In the genomic region with DNA sequence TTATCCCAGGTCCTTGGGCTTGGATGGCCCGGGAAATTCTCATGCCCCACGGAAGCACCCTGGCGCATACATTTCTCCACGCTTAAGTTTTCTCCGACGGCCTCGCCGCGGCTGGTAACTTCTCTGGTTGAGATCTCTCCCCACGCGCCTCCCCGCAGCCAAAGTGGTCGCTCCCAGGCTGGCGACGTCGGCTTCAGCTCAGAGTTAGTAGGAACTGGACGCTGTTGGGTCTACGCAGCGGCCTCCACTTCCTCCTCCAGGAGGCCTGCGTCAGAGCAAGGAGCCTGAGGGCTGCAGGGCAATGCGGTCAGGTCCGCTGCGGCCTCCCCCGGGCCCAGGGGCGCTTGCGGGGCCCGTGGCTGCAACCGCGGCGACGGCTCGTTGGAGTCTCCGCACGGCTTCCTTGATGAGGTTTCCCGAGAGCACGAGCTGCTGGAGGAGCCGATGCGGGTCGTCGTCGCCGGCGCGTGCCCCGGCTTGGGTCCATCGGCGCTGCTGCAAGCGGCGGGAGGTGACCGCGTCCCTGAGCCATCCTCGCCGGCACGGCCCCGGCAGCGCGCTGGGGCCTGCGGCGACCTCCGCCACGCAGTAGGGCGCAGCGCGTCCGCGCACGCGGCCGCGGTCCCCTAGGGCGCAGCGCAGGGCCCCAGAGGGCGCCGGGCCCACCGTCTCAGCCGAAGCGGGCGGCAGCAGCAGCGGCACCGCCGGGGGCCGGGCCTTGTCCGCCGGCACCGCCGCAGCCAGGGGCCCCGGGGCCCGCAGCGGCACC, we compare ENCODE assay signal across 8 cellular contexts. TPM values are rescaled to one million over a fixed set of nuclear protein-coding genes. Genes with fewer than 3 reads are reported as not detected.
DNase-seq lines count a peak whose midpoint lies in the region; ATAC-seq, FAIRE-seq and TF ChIP-seq lines count a peak whose summit lies in the region.

No MANE protein-coding gene starts in this region.

- H3K4me2 ChIP-seq in SK-N-SH (peak overlapping the region; percentile 94), keratinocyte (ENCODE audit: control insufficient read depth, extremely low read depth, insufficient read depth, low read depth, low read length) (peak overlapping the region; percentile 93)

- H3K79me2 ChIP-seq in SK-N-SH (ENCODE audit: insufficient read depth): no peaks in the 10 kb centered on the region; the same call in 1 of the 2 replicates
- H3K79me2 ChIP-seq in keratinocyte (ENCODE audit: control insufficient read depth, insufficient read depth, low read length): peaks cover 24% of the 10 kb centered on the region

- TF ChIP-seq RAD21 in SK-N-SH (IDR thresholded peaks at IDR 0.05; ENCODE audit: low read length): no peak

- H3K27me3 ChIP-seq in SK-N-SH (ENCODE audit: insufficient read depth) (no peaks in the 10 kb centered on the region), brain microvascular endothelial cell (replicated peaks) (peaks cover 16% of the 10 kb centered on the region), keratinocyte (ENCODE audit: control insufficient read depth, extremely low read depth, insufficient read depth, low read length) (no peaks in the 10 kb centered on the region)

- WGBS in SK-N-SH (ENCODE audit: low lambda C conversion rate): 7% methylated on average over 12 of the region's 89 CpGs

- peaks cover 0 to 21% of the 10 kb centered on the region in 2 experiments; a peak in 1 of 4 replicates for H3K4me1 ChIP-seq in SK-N-SH (ENCODE audit: control insufficient read depth in 1 of 2, insufficient read depth in 2 of 2, low read depth in 1 of 2, low read length in 1 of 2)
- peaks cover 31% of the 10 kb centered on the region for H3K4me1 ChIP-seq in keratinocyte (ENCODE audit: control insufficient read depth, extremely low read depth, insufficient read depth, low read length)

- in situ Hi-C loops in brain microvascular endothelial cell (cut with HindIII; ENCODE audit: low pct_ligation_motif_present, low sequenced_read_pairs): no loop called here

- no peaks in the 10 kb centered on the region for H3K36me3 ChIP-seq in SK-N-SH (replicated peaks in 1 of 2; ENCODE audit: control insufficient read depth in 1 of 2, insufficient read depth in 2 of 2, low read length in 1 of 2)
- H3K36me3 ChIP-seq in brain microvascular endothelial cell (replicated peaks): no peaks in the 10 kb centered on the region
- no peaks in the 10 kb centered on the region for H3K36me3 ChIP-seq in keratinocyte (ENCODE audit: control insufficient read depth in 2 of 2, extremely low read depth in 1 of 2, insufficient read depth in 2 of 2, low read length in 2 of 2)

- no peaks in the 10 kb centered on the region for H3K9me2 ChIP-seq in SK-N-SH

- H3K4me3 ChIP-seq in SK-N-SH (ENCODE audit: low read depth in 2 of 2, low read length in 1 of 2): peak overlapping the region; percentile 77 to 83
- peak overlapping the region; percentile 69 for H3K4me3 ChIP-seq in brain microvascular endothelial cell (ENCODE audit: low read depth, low read length)
- peak overlapping the region; percentile 77 to 91 (median 82) for H3K4me3 ChIP-seq in keratinocyte (ENCODE audit: control insufficient read depth in 2 of 3, extremely low read depth in 1 of 3, insufficient read depth in 2 of 3, low read depth in 1 of 3, low read length in 3 of 3)

- no peak for FAIRE-seq in keratinocyte (lab: Jason Lieb, UNC)

- ATAC-seq in GM18867 (IDR thresholded peaks at IDR 0.05; ENCODE audit: unreplicated experiment) (peak; percentile 25), HG03108 (IDR thresholded peaks at IDR 0.05; ENCODE audit: unreplicated experiment) (peak; percentile 15)

- TF ChIP-seq CTCF in SK-N-SH (IDR thresholded peaks at IDR 0.05): no peak
- TF ChIP-seq CTCF in brain microvascular endothelial cell (IDR thresholded peaks at IDR 0.05; ENCODE audit: low read depth, low read length, missing control alignments): no peak
- no peak for TF ChIP-seq CTCF in keratinocyte (optimal IDR thresholded peaks at IDR 0.05 in 1 of 3, IDR thresholded peaks at IDR 0.05 in 1 of 3, conservative IDR thresholded peaks at IDR 0.05 in 1 of 3; ENCODE audit: extremely low read depth in 1 of 3, insufficient read depth in 2 of 3, low read length in 3 of 3)

- peaks cover 19% of the 10 kb centered on the region for H3F3A ChIP-seq in SK-N-SH (replicated peaks; ENCODE audit: insufficient read depth)

- DNase-seq in AG08395 (ENCODE audit: low spot score) (peak; percentile 28), SK-N-SH (peak; percentile 75), brain microvascular endothelial cell (peak; percentile 38), keratinocyte (ENCODE audit: low read depth, low spot score) (no peak), cerebellar cortex (ENCODE audit: low spot score) (no peak)
- DNase-seq in stimulated activated CD4-positive, alpha-beta T cell treated with anti-CD3 and anti-CD28 coated beads, Interleukin-2, amount 100 ng/mL, for 24 hours: peak; percentile 41 to 52

- peaks cover 7% of the 10 kb centered on the region; the same call in 1 of the 2 replicates for H4K20me1 ChIP-seq in SK-N-SH (ENCODE audit: insufficient read depth)
- no peaks in the 10 kb centered on the region for H4K20me1 ChIP-seq in keratinocyte (ENCODE audit: control insufficient read depth, extremely low read depth, insufficient read depth, low read length)

- H3K9ac ChIP-seq in SK-N-SH: peak overlapping the region; percentile 98; the same call in 1 of the 2 replicates
- H3K9ac ChIP-seq in keratinocyte (ENCODE audit: control insufficient read depth, extremely low read depth, insufficient read depth, low read length): peak overlapping the region; percentile 96

- H3K9me1 ChIP-seq in keratinocyte (ENCODE audit: control insufficient read depth, extremely low read depth, insufficient read depth, low read length): no peaks in the 10 kb centered on the region

- CTCF ChIA-PET in SK-N-SH (lab: Yijun Ruan, JAX): interaction anchor here (0.6 to 4.2 kb wide), 9 partner anchors 10 to 74 kb away, joined by 3 to 31 read pairs (median 4); a partner anchor contains a TSS

- 0 out of 2 replicates have a peak overlapping the region, but pooled peaks have one; percentile 36 for H2AFZ ChIP-seq in SK-N-SH (ENCODE audit: low read depth)
- peak overlapping the region; percentile 55 for H2AFZ ChIP-seq in keratinocyte (ENCODE audit: control insufficient read depth, low read length)

- dilution Hi-C loops in keratinocyte (cut with MboI; ENCODE audit: extremely low pct_ligation_motif_present, low sequenced_read_pairs): no loop called here

- H3K9me3 ChIP-seq in SK-N-SH (no peaks in the 10 kb centered on the region), keratinocyte (ENCODE audit: control insufficient read depth, low read depth, low read length) (no peaks in the 10 kb centered on the region)

- POLR2A ChIA-PET in SK-N-SH (lab: Yijun Ruan, JAX): interaction anchor here (0.8 to 2.1 kb wide), 3 partner anchors 14 to 55 kb away, joined by 3 to 7 read pairs (median 3); no protein-coding TSS in a partner anchor

- H3K27ac ChIP-seq in SK-N-SH (ENCODE audit: low read depth in 2 of 2, low read length in 1 of 2) (peak overlapping the region in 1 of 2 experiments; percentile 7; a peak in 1 of 4 replicates), brain microvascular endothelial cell (no peak overlapping the region), keratinocyte (ENCODE audit: control insufficient read depth, insufficient read depth, low read length) (peak overlapping the region; percentile 95)

- TF ChIP-seq EP300 in SK-N-SH (IDR thresholded peaks at IDR 0.05; ENCODE audit: borderline replicate concordance in 1 of 2, low read depth in 1 of 2, low read length in 1 of 2): no peak

TF ChIP-seq in SK-N-SH, 30 proteins besides CTCF, POLR2A, EP300 and RAD21 (continues in another document):
- TF ChIP-seq TAF1 (IDR thresholded peaks at IDR 0.05; ENCODE audit: borderline replicate concordance, low read depth, low read length) (no peak), MXI1 (IDR thresholded peaks at IDR 0.05; ENCODE audit: low read depth, low read length) (no peak), ELF1 (IDR thresholded peaks at IDR 0.05) (no peak), RXRA (IDR thresholded peaks at IDR 0.05; ENCODE audit: borderline replicate concordance, low read depth) (no peak), YY1 (IDR thresholded peaks at IDR 0.05; ENCODE audit: low read depth) (no peak)

RNA-seq across cellular contexts. Expression of a gene that starts 0.7 kb away (rescaled TPM):
- polyA plus RNA-seq in SK-N-SH (2012; rRNA removed) (2.3 and 2.4 TPM in 2 replicates), keratinocyte (3.8 to 5.5 TPM (median 5.0 TPM) in 3 replicates)
- 2.5 and 2.9 TPM in 2 replicates for polyA plus RNA-seq in SK-N-SH (2012; cell fraction: cytosol; rRNA removed)
- 1.4 and 1.7 TPM in 2 replicates for polyA plus RNA-seq in SK-N-SH (2012; cell fraction: nucleus; rRNA removed)
- 6.1 TPM for polyA plus RNA-seq in keratinocyte (2011; ENCODE audit: low read depth)
- polyA plus RNA-seq in keratinocyte (2011; cell fraction: cytosol; rRNA removed): 3.2 and 3.8 TPM in 2 replicates
- polyA plus RNA-seq in keratinocyte (2011; cell fraction: nucleus; rRNA removed): 4.3 and 4.9 TPM in 2 replicates
- polyA plus RNA-seq in keratinocyte (2012; ENCODE audit: low replicate concordance): 4.0 and 7.8 TPM in 2 replicates
- polyA minus RNA-seq in keratinocyte: 1.0 to 2.6 TPM (median 2.3 TPM) in 3 replicates
- polyA minus RNA-seq in keratinocyte (2011; cell fraction: cytosol; rRNA and poly(A)+ RNA removed): 4.0 TPM
- polyA minus RNA-seq in keratinocyte (2011; cell fraction: nucleus; rRNA and poly(A)+ RNA removed): 1.7 and 2.5 TPM in 2 replicates

RNA-seq across cellular contexts. Expression of a gene that starts 14.7 kb away (rescaled TPM):
- 1.3 and 1.8 TPM in 2 replicates for polyA plus RNA-seq in SK-N-SH (2012; rRNA removed)
- polyA plus RNA-seq in SK-N-SH (2012; cell fraction: cytosol; rRNA removed): 1.4 and 1.5 TPM in 2 replicates
- polyA plus RNA-seq in SK-N-SH (2012; cell fraction: nucleus; rRNA removed): 0.89 and 1.2 TPM in 2 replicates
- 0.34 to 0.79 TPM (median 0.50 TPM) in 3 replicates for polyA plus RNA-seq in keratinocyte
- polyA plus RNA-seq in keratinocyte (2011; ENCODE audit: low read depth): 0.36 TPM
- 0.24 and 0.39 TPM in 2 replicates for polyA plus RNA-seq in keratinocyte (2011; cell fraction: cytosol; rRNA removed)
- 0.45 and 0.60 TPM in 2 replicates for polyA plus RNA-seq in keratinocyte (2011; cell fraction: nucleus; rRNA removed)
- polyA plus RNA-seq in keratinocyte (2012; ENCODE audit: low replicate concordance): 0.69 and 1.0 TPM in 2 replicates
- 0.13 to 0.40 TPM (median 0.22 TPM) in 3 replicates for polyA minus RNA-seq in keratinocyte
- not detected for polyA minus RNA-seq in keratinocyte (2011; cell fraction: cytosol; rRNA and poly(A)+ RNA removed)
- polyA minus RNA-seq in keratinocyte (2011; cell fraction: nucleus; rRNA and poly(A)+ RNA removed): 0.39 and 0.95 TPM in 2 replicates

RNA-seq across cellular contexts. Expression of a gene that starts 41.3 kb away (rescaled TPM):
- polyA plus RNA-seq in SK-N-SH (2012; rRNA removed) (3.8 and 4.5 TPM in 2 replicates), keratinocyte (2.9 to 7.5 TPM (median 5.0 TPM) in 3 replicates)
- polyA plus RNA-seq in SK-N-SH (2012; cell fraction: cytosol; rRNA removed): 5.0 and 5.1 TPM in 2 replicates
- polyA plus RNA-seq in SK-N-SH (2012; cell fraction: nucleus; rRNA removed): 7.0 and 8.5 TPM in 2 replicates
- 0.75 TPM for polyA plus RNA-seq in keratinocyte (2011; ENCODE audit: low read depth)
- polyA plus RNA-seq in keratinocyte (2011; cell fraction: cytosol; rRNA removed): 1.8 and 3.3 TPM in 2 replicates
- 3.9 and 4.6 TPM in 2 replicates for polyA plus RNA-seq in keratinocyte (2011; cell fraction: nucleus; rRNA removed)
- 1.7 and 4.2 TPM in 2 replicates for polyA plus RNA-seq in keratinocyte (2012; ENCODE audit: low replicate concordance)
- polyA minus RNA-seq in keratinocyte: 0.98 to 7.6 TPM (median 5.3 TPM) in 3 replicates
- 1.5 TPM for polyA minus RNA-seq in keratinocyte (2011; cell fraction: cytosol; rRNA and poly(A)+ RNA removed)
- 1.7 and 3.5 TPM in 2 replicates for polyA minus RNA-seq in keratinocyte (2011; cell fraction: nucleus; rRNA and poly(A)+ RNA removed)

Comparison
In these comparisons a context has a peak if more than half of its experiments do, and no peak if none do; other contexts are left out.
1. DNase-seq: peak in AG08395 (single experiment), SK-N-SH (single experiment), brain microvascular endothelial cell (single experiment) and stimulated activated CD4-positive, alpha-beta T cell treated with anti-CD3 and anti-CD28 coated beads, Interleukin-2, amount 100 ng/mL, for 24 hours (2 of 2); none in keratinocyte (single experiment) and cerebellar cortex (single experiment).
2. Peak in every context shown above with its lines, with median percentiles within 50 percentile points of each other: H3K4me3 ChIP-seq.